9 cellular contexts compared by ENCODE assay signal in the genomic region with DNA sequence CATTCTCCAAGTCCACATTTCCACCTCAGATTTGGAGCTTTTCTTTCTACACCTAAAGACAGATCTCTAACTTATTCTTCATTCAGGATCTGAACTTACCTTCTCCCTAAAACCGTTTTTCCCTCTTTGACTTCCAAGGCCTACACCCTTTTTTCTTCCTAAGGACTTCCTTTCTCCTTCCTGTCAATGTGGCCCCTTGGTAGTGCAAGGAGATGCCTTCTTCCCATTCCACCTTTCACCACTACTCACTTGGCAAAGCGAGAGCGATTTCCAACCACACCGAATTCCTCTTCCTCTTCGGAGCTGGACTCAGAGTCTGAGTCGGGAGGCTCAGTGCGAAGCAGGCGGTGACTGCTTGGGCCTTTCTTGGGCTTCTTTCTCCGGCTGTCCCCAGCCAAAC. TPM values are rescaled to one million over a fixed set of nuclear protein-coding genes. Genes with fewer than 3 reads are reported as not detected.
DNase-seq lines count a peak whose midpoint lies in the region; FAIRE-seq and TF ChIP-seq lines count a peak whose summit lies in the region.
"Had no signal": no experiment of that assay in that cellular context is flagged by ENCODE, and none has a peak within 500 bp of the region (broad histone marks: within the 10 kb centered on the region; RNA-seq: fewer than 3 reads in every experiment).

No MANE protein-coding gene starts in this region.

- TF ChIP-seq EP300 in transverse colon (IDR thresholded peaks at IDR 0.05; ENCODE audit: low read depth), result no peak

- H3K4me3 ChIP-seq in kidney epithelial cell (ENCODE audit: low read depth, low read length), result peak overlapping the region; percentile 78
- peak overlapping the region in 3 of 4 donors; percentile 78 to 96 (median 88) for H3K4me3 ChIP-seq in transverse colon

- H3K36me3 ChIP-seq in kidney epithelial cell (ENCODE audit: control insufficient read depth, insufficient read depth, low read length) (peaks cover 2% of the 10 kb centered on the region), transverse colon (peaks cover 0 to 15% (median 8%) of the 10 kb centered on the region in 4 donors)

- no peaks in the 10 kb centered on the region for H3K27me3 ChIP-seq in kidney epithelial cell (ENCODE audit: control insufficient read depth, insufficient read depth, low read length)
- H3K27me3 ChIP-seq in transverse colon, result no peaks in the 10 kb centered on the region

- peaks cover 7% of the 10 kb centered on the region for H3K36me3 Mint-ChIP-seq in activated naive CD4-positive, alpha-beta T cell treated with anti-CD3 and anti-CD28 coated beads, Interleukin-2, amount 50 U/mL, for 24 hours
- peaks cover 10% of the 10 kb centered on the region for H3K36me3 Mint-ChIP-seq in activated naive CD8-positive, alpha-beta T cell

- intact Hi-C loops in transverse colon (cut with DNase I; ENCODE audit: low total_unique reads), result loop anchor here (5.0 kb wide), 1 partner anchor 110 kb away; no protein-coding TSS in a partner anchor

- TF ChIP-seq CTCF in kidney epithelial cell (IDR thresholded peaks at IDR 0.05; ENCODE audit: insufficient read depth, low read length, poor library complexity, severe bottlenecking) (no peak), transverse colon (IDR thresholded peaks at IDR 0.05) (no peak)

- H3K4me3 Mint-ChIP-seq in activated naive CD4-positive, alpha-beta T cell treated with anti-CD3 and anti-CD28 coated beads, Interleukin-2, amount 50 U/mL, for 24 hours, result peak overlapping the region; percentile 97
- H3K4me3 Mint-ChIP-seq in activated naive CD8-positive, alpha-beta T cell, result peak overlapping the region; percentile 94

- in situ Hi-C loops in transverse colon (cut with MboI; ENCODE audit: low pct_ligation_motif_present in 1 of 4, low pct_unique_long_range_greater_than_20kb in 1 of 4, low sequenced_read_pairs in 3 of 4), result loop anchor here in 1 of 4 donors (10.0 kb wide), 1 partner anchor 103 kb away; the partner anchor contains the start of gene MOB3C

- H3K4me1 ChIP-seq in transverse colon, result peaks cover 18 to 37% (median 23%) of the 10 kb centered on the region in 4 donors

- H3K27me3 Mint-ChIP-seq in activated naive CD4-positive, alpha-beta T cell treated with anti-CD3 and anti-CD28 coated beads, Interleukin-2, amount 50 U/mL, for 24 hours, result no peaks in the 10 kb centered on the region
- no peaks in the 10 kb centered on the region for H3K27me3 Mint-ChIP-seq in activated naive CD8-positive, alpha-beta T cell

- H3K27ac Mint-ChIP-seq in activated naive CD4-positive, alpha-beta T cell treated with anti-CD3 and anti-CD28 coated beads, Interleukin-2, amount 50 U/mL, for 24 hours, result peak overlapping the region; percentile 78
- peak overlapping the region; percentile 93 for H3K27ac Mint-ChIP-seq in activated naive CD8-positive, alpha-beta T cell

- FAIRE-seq in HTR-8/SVneo (lab: Jason Lieb, UNC), result no peak

- 63 to 72% methylated on average over 4 to 9 of the region's 9 CpGs for WGBS in transverse colon (ENCODE audit: low coverage in 1 of 2), 2 donors

- no peak for TF ChIP-seq POLR2A in transverse colon (IDR thresholded peaks at IDR 0.05)

- H3K9me3 Mint-ChIP-seq in activated naive CD4-positive, alpha-beta T cell treated with anti-CD3 and anti-CD28 coated beads, Interleukin-2, amount 50 U/mL, for 24 hours, result no peaks in the 10 kb centered on the region
- no peaks in the 10 kb centered on the region for H3K9me3 Mint-ChIP-seq in activated naive CD8-positive, alpha-beta T cell (ENCODE audit: low read depth)

- H3K27ac ChIP-seq in transverse colon, result peak overlapping the region in 3 of 4 donors; percentile 87 to 92 (median 88)

- no peaks in the 10 kb centered on the region for H3K9me3 ChIP-seq in transverse colon

- peaks cover 53% of the 10 kb centered on the region for H3K4me1 Mint-ChIP-seq in activated naive CD4-positive, alpha-beta T cell treated with anti-CD3 and anti-CD28 coated beads, Interleukin-2, amount 50 U/mL, for 24 hours
- peaks cover 46% of the 10 kb centered on the region for H3K4me1 Mint-ChIP-seq in activated naive CD8-positive, alpha-beta T cell (ENCODE audit: low read depth)

- no peak for DNase-seq in activated naive CD4-positive, alpha-beta T cell treated with Interleukin-2 at 50 U/mL for 16 hours
- no peak for DNase-seq in kidney epithelial cell (ENCODE audit: low read depth)
- no peak for DNase-seq in transverse colon
- no peak for DNase-seq in NCI-H526 (lab: John Stamatoyannopoulos, UW)
- DNase-seq in HTR-8/SVneo (ENCODE audit: insufficient read length, low spot score), result no peak
- DNase-seq in nucleus accumbens (lab: John Stamatoyannopoulos, UW), result no peak
- DNase-seq: GF-D8 had no signal

RNA-seq across cellular contexts. Expression of gene EFCAB14, which starts 1.3 kb away (rescaled TPM):
- total RNA-seq in kidney epithelial cell (57.3 and 64.4 TPM in 2 replicates), transverse colon (100 to 1,000 TPM in 2 of 4 donors, 10 to 100 TPM in 2; 48.2 to 119 (median 85.4) TPM)

RNA-seq across cellular contexts. Expression of gene TEX38, which starts 46.0 kb away (rescaled TPM):
- total RNA-seq in kidney epithelial cell, result not detected in 2 replicates
- total RNA-seq in transverse colon, result not detected

RNA-seq across cellular contexts. Expression of gene ATPAF1, which starts 49.5 kb away (rescaled TPM):
- total RNA-seq in kidney epithelial cell (28.8 and 31.3 TPM in 2 replicates), transverse colon (10 to 100 TPM; 20.6 to 91.5 (median 71.4) TPM)
